10 cellular contexts compared by ENCODE assay signal in the genomic region with DNA sequence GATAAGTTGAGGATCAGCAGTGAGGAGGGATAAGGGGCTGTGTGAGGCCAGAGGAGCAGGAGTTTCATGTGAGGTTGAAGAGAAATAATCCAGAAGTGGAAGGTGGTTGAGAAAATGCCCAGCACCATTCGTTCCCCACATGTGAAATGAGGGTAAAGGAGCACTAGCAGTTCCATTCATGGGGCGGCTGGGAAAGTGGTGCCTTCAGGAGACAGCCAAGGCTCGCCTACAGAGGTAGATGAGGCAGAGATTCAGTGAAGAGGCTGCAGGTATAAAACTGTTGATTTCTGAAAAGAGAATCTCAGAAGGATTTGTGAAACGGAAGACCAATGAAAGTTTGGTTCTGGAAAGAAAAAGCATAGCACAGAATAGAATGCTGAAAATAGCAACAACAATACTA.
"Had no signal": no experiment of that assay in that cellular context is flagged by ENCODE, and none has a peak within 500 bp of the region (broad histone marks: within the 10 kb centered on the region; RNA-seq: fewer than 3 reads in every experiment).

No MANE protein-coding gene starts in this region.

- H3K4me1 ChIP-seq: HAP-1 had no signal

- H3K36me3 ChIP-seq: HAP-1 had no signal

- H3K27ac Mint-ChIP-seq: HFFc6, IgD-negative memory B cell had no signal

- DNase-seq: GM23248, GOT3, H7, HFFc6, KBM-7 had no signal

- H3K4me3 Mint-ChIP-seq: HFFc6, IgD-negative memory B cell had no signal

- H3K4me3 ChIP-seq: GM23248, HAP-1 had no signal

- H3K27ac ChIP-seq: GM23248, HL-60 had no signal

- H3K9ac ChIP-seq: GM23248 had no signal

- H3K9me3 ChIP-seq: HAP-1 had no signal

- H2AFZ ChIP-seq: GM23248 had no signal

- ATAC-seq: HCT116, HepG2 had no signal
